ENCODE assay signal across 12 cellular contexts in genomic region chr2:202094587-202094986, GRCh38. TPM values are rescaled to one million over a fixed set of nuclear protein-coding genes. Genes with fewer than 3 reads are reported as not detected.
DNase-seq lines count a peak whose midpoint lies in the region; TF ChIP-seq lines count a peak whose summit lies in the region.
"Not testable (repeated sequence)": the region's sequence is repeated elsewhere in the genome, so short reads cannot be mapped to it uniquely, and the experiment has no call there.
"Had no signal": no experiment of that assay in that cellular context is flagged by ENCODE, and none has a peak within 500 bp of the region (broad histone marks: within the 10 kb centered on the region; RNA-seq: fewer than 3 reads in every experiment).

No MANE protein-coding gene starts in this region.

- CTCF ChIA-PET in HEK293 (lab: Yijun Ruan, JAX), result interaction anchor here (0.8 to 1.2 kb wide), 2 partner anchors 9 to 85 kb away, joined by 3 to 12 read pairs; no protein-coding TSS in a partner anchor

- H3K4me3 Mint-ChIP-seq in chondrocyte (ENCODE audit: unreplicated experiment), result not testable (repeated sequence)

- not testable (repeated sequence) for H3K36me3 ChIP-seq in HEK293 (ENCODE audit: control insufficient read depth in 2 of 2, insufficient read depth in 1 of 2, low read length in 2 of 2)

- H3K36me3 Mint-ChIP-seq in chondrocyte (ENCODE audit: low read depth), result not testable (repeated sequence)

- H3K27ac ChIP-seq in HEK293 (ENCODE audit: extremely low read depth, low read depth, low read length), result not testable (repeated sequence)

- not testable (repeated sequence) for H3K9me3 ChIP-seq in HEK293 (ENCODE audit: control insufficient read depth, insufficient read depth, low read depth, low read length)

- not testable (repeated sequence) for H3K4me3 ChIP-seq in HEK293 (ENCODE audit: low read depth, low read length)

- not testable (repeated sequence) for H3K4me1 Mint-ChIP-seq in chondrocyte (ENCODE audit: low read depth)

- not testable (repeated sequence) for H3K9me3 Mint-ChIP-seq in chondrocyte (ENCODE audit: low read depth)

- H3K4me1 ChIP-seq in HEK293 (ENCODE audit: control insufficient read depth, insufficient read depth, low read length), result not testable (repeated sequence)

- TF ChIP-seq CTCF in HEK293 (tag by site-specific recombination; IDR thresholded peaks at IDR 0.05); chondrocyte (IDR thresholded peaks at IDR 0.05): not testable (repeated sequence)

- not testable (repeated sequence) for H3K27me3 Mint-ChIP-seq in chondrocyte (ENCODE audit: low read depth)

- POLR2A ChIA-PET in HEK293 (lab: Yijun Ruan, JAX), result interaction anchor here (0.6 kb wide), 1 partner anchor 13 kb away, joined by 4 read pairs; no protein-coding TSS in a partner anchor

- DNase-seq in Daoy (ENCODE audit: low read depth) (peak; percentile 35), NCI-H69 (lab: John Stamatoyannopoulos, UW) (peak; percentile 73), RPMI7951 (ENCODE audit: low read depth) (peak; percentile 33), islet precursor cell (peak; percentile 89)
- not testable (repeated sequence) for DNase-seq in chondrocyte (ENCODE audit: low spot score)

- peak overlapping the region; percentile 8 for H3K27ac Mint-ChIP-seq in chondrocyte (ENCODE audit: unreplicated experiment)

TF ChIP-seq in HEK293, 187 proteins besides CTCF, POLR2A, EP300 and RAD21:
- TF ChIP-seq ZNF366 (tag by site-specific recombination; conservative IDR thresholded peaks at IDR 0.05) (peak; percentile 65), ZFHX2 (tag by site-specific recombination; conservative IDR thresholded peaks at IDR 0.05) (peak; percentile 75), KLF8 (tag by site-specific recombination; IDR thresholded peaks at IDR 0.05) (peak; percentile 62; the same call in 1 of the 2 replicates), IKZF3 (tag by site-specific recombination; IDR thresholded peaks at IDR 0.05) (0 out of 2 replicates have a peak, but pooled peaks have one; percentile 52), ZNF843 (tag by site-specific recombination; IDR thresholded peaks at IDR 0.05) (peak; percentile 42; the same call in 1 of the 2 replicates), SP7 (tag by site-specific recombination; IDR thresholded peaks at IDR 0.05) (peak; percentile 87), ZIC2 (tag by site-specific recombination; IDR thresholded peaks at IDR 0.05) (0 out of 2 replicates have a peak, but pooled peaks have one; percentile 36), PRDM6 (tag by site-specific recombination; IDR thresholded peaks at IDR 0.05) (peak; percentile 24; the same call in 1 of the 2 replicates), WT1 (tag by site-specific recombination; IDR thresholded peaks at IDR 0.05) (peak; percentile 95), BCL6B (tag by site-specific recombination; IDR thresholded peaks at IDR 0.05) (0 out of 2 replicates have a peak, but pooled peaks have one; percentile 22), EGR2 (tag by site-specific recombination; IDR thresholded peaks at IDR 0.05; ENCODE audit: low read depth) (peak; percentile 71), ZNF548 (tag by site-specific recombination; IDR thresholded peaks at IDR 0.05) (peak; percentile 68; the same call in 1 of the 2 replicates), TSHZ1 (tag by site-specific recombination; IDR thresholded peaks at IDR 0.05; ENCODE audit: borderline replicate concordance) (peak; percentile 65; the same call in 1 of the 2 replicates), PATZ1 (tag by site-specific recombination; IDR thresholded peaks at IDR 0.05) (peak; percentile 54; the same call in 1 of the 2 replicates), ZNF24 (tag by site-specific recombination; IDR thresholded peaks at IDR 0.05) (peak; percentile 53; the same call in 1 of the 2 replicates), GLIS1 (tag by site-specific recombination; IDR thresholded peaks at IDR 0.05) (peak; percentile 89), ZNF398 (tag by site-specific recombination; IDR thresholded peaks at IDR 0.05) (peak; percentile 31; the same call in 1 of the 2 replicates), OSR2 (tag by site-specific recombination; IDR thresholded peaks at IDR 0.05) (peak; percentile 92)
TF ChIP-seq in HEK293: peak in this region for 18; not testable (repeated sequence) for 169.

RNA-seq across cellular contexts. Expression of gene KIAA2012, which starts 21.5 kb away (rescaled TPM):
- total RNA-seq in Daoy (2014; rRNA removed; shearing (Covaris generic)), result not detected in 2 replicates
- total RNA-seq in RPMI7951 (2014; rRNA removed; shearing (Covaris generic)), result under 0.01 TPM in 1 of 2 replicates, not detected in the other
- not detected in 3 replicates for total RNA-seq in chondrocyte
- total RNA-seq: B cell; CD4-positive, CD25-positive, alpha-beta regulatory T cell; CD8-positive, alpha-beta T cell; G401; H4; H9 had no signal
